In genomic region chr14:22099942-22100763, GRCh38 we compare ENCODE assay signal across 8 cellular contexts.
DNase-seq lines count a peak whose midpoint lies in the region; ATAC-seq and TF ChIP-seq lines count a peak whose summit lies in the region.

No MANE protein-coding gene starts in this region.

- TF ChIP-seq POLR2A in gastroesophageal sphincter (IDR thresholded peaks at IDR 0.05), result no peak
- TF ChIP-seq POLR2A in ovary (IDR thresholded peaks at IDR 0.05), result no peak

- H3K4me3 ChIP-seq in HFF-Myc (replicated peaks; ENCODE audit: low read depth, low read length) (no peak overlapping the region), gastroesophageal sphincter (no peak overlapping the region), ovary (no peak overlapping the region)

- intact Hi-C loops in ovary (cut with DNase I), result no loop called here

- TF ChIP-seq EP300 in gastroesophageal sphincter (IDR thresholded peaks at IDR 0.05) (no peak), ovary (IDR thresholded peaks at IDR 0.05) (no peak)

- H3K9me3 ChIP-seq in gastroesophageal sphincter (no peaks in the 10 kb centered on the region), ovary (no peaks in the 10 kb centered on the region)

- H3K36me3 ChIP-seq in gastroesophageal sphincter, result no peaks in the 10 kb centered on the region
- H3K36me3 ChIP-seq in ovary, result no peaks in the 10 kb centered on the region

- H3K4me1 ChIP-seq in gastroesophageal sphincter (peaks cover 0 to 12% (median 0%) of the 10 kb centered on the region in 3 donors), ovary (ENCODE audit: insufficient read depth) (peaks cover 6% of the 10 kb centered on the region)

- H3K27me3 ChIP-seq in gastroesophageal sphincter (no peaks in the 10 kb centered on the region), ovary (no peaks in the 10 kb centered on the region)

- DNase-seq in NCI-H82 (lab: John Stamatoyannopoulos, UW), result peak; percentile 70
- DNase-seq in NCI-H82 treated with DMSO at 0.1 percent for 48 hours (lab: John Stamatoyannopoulos, UW; ENCODE audit: unreplicated experiment), result no peak
- DNase-seq in HFF-Myc (ENCODE audit: extremely low read depth, low read depth), result peak; percentile 32
- peak; percentile 29 for DNase-seq in NCI-H2227 (lab: John Stamatoyannopoulos, UW; ENCODE audit: unreplicated experiment)
- peak; percentile 63 for DNase-seq in activated T-cell treated with anti-CD3 and anti-CD28 coated beads, Interleukin-2, amount 50 U/mL, for 1 hour
- peak; percentile 36 to 79 (median 63) for DNase-seq in ovary
- no peak for DNase-seq in DMS79 (lab: John Stamatoyannopoulos, UW)

- TF ChIP-seq CTCF in HFF-Myc (IDR thresholded peaks at IDR 0.05; ENCODE audit: low read depth, low read length, missing control alignments) (peak; percentile 37), gastroesophageal sphincter (IDR thresholded peaks at IDR 0.05) (peak in 3 of 4 experiments; percentile 49 to 53 (median 52)), ovary (IDR thresholded peaks at IDR 0.05) (peak; percentile 27 to 75 (median 52))

- WGBS in gastroesophageal sphincter (ENCODE audit: low coverage in 1 of 2), 2 donors, result 33 to 37% methylated on average over 8 to 11 of the region's 11 CpGs
- WGBS in ovary, 3 donors, result 28 to 36% (median 34%) methylated on average over 11 of the region's 11 CpGs

- ATAC-seq in gastroesophageal sphincter, result peak; percentile 58

- no peak overlapping the region for H3K27ac ChIP-seq in gastroesophageal sphincter
- no peak overlapping the region for H3K27ac ChIP-seq in ovary

Comparison
In these comparisons a context has a peak if more than half of its experiments do, and no peak if none do; other contexts are left out.
1. DNase-seq: peak in NCI-H82 (single experiment), HFF-Myc (single experiment), NCI-H2227 (single experiment), activated T-cell treated with anti-CD3 and anti-CD28 coated beads, Interleukin-2, amount 50 U/mL, for 1 hour (single experiment) and ovary (5 of 5); none in NCI-H82 treated with DMSO at 0.1 percent for 48 hours (single experiment) and DMS79 (single experiment).
2. Peak in every context shown above with its lines, with median percentiles within 50 percentile points of each other: CTCF ChIP-seq.